Comparison of ENCODE assay signal across 32 cellular contexts in genomic region chr6:87092435-87092834, GRCh38. TPM values are rescaled to one million over a fixed set of nuclear protein-coding genes. Genes with fewer than 3 reads are reported as not detected.
"Had no signal": no experiment of that assay in that cellular context is flagged by ENCODE, and none has a peak within 500 bp of the region (broad histone marks: within the 10 kb centered on the region; RNA-seq: fewer than 3 reads in every experiment).

No MANE protein-coding gene starts in this region.

- H3K4me3 ChIP-seq: PC-9 had no signal

- H3K36me3 Mint-ChIP-seq: activated naive CD4-positive, alpha-beta T cell treated with anti-CD3 and anti-CD28 coated beads, Interleukin-2, amount 10 ng/mL, durations not matched to agents 7 days and 5 days; activated naive CD8-positive, alpha-beta T cell had no signal

- H3K4me2 ChIP-seq: PC-9 had no signal

- H3K27me3 ChIP-seq: brain microvascular endothelial cell had no signal

- H3K9me3 Mint-ChIP-seq: activated CD4-positive, alpha-beta T cell treated with anti-CD3 and anti-CD28 coated beads, Interleukin-2, amount 10 ng/mL, durations not matched to agents 7 days and 5 days; activated naive CD4-positive, alpha-beta T cell treated with anti-CD3 and anti-CD28 coated beads, Interleukin-2, amount 10 ng/mL, durations not matched to agents 7 days and 5 days; activated naive CD8-positive, alpha-beta T cell treated with anti-CD3 and anti-CD28 coated beads, Interleukin-2, amount 50 U/mL, for 24 hours had no signal

- DNase-seq: activated CD4-positive, alpha-beta T cell treated with anti-CD3 and anti-CD28 coated beads for 36 hours; activated CD4-positive, alpha-beta T cell treated with anti-CD3 and anti-CD28 coated beads, Interleukin-2, amount 10 ng/mL, durations not matched to agents 7 days and 5 days; activated CD4-positive, alpha-beta T cell treated with anti-CD3 and anti-CD28 coated beads, Interleukin-2, amount 50 U/mL, for 48 hours; activated CD8-positive, alpha-beta T cell treated with anti-CD3 and anti-CD28 coated beads, Interleukin-2, amount 10 ng/mL, durations not matched to agents 7 days and 5 days; activated effector memory CD4-positive, alpha-beta T cell treated with Interleukin-2 at 50 U/mL for 16 hours; activated naive CD4-positive, alpha-beta T cell treated with anti-CD3 and anti-CD28 coated beads, Interleukin-2, amount 10 ng/mL, durations not matched to agents 7 days and 5 days; activated naive CD8-positive, alpha-beta T cell treated with anti-CD3 and anti-CD28 coated beads, Interleukin-2, amount 50 U/mL, for 24 hours; activated T-cell treated with anti-CD3 and anti-CD28 coated beads, Interleukin-2, amount 50 U/mL, for 48 hours; anterior cingulate cortex; brain microvascular endothelial cell; central memory CD4-positive, alpha-beta T cell; NCI-H1105; NCI-H1417 treated with DMSO at 0.1 percent for 48 hours; NCI-H187 treated with DMSO at 0.1 percent for 48 hours; NCI-H2081; NCI-H2171 treated with DMSO at 0.1 percent for 48 hours; NCI-H2227 treated with DMSO at 0.1 percent for 48 hours; NCI-H446; NCI-H524 treated with DMSO at 0.1 percent for 48 hours; NK-92 treated with Interleukin-12 subunit alpha and Interleukin-12 subunit beta, amount 100 ng/mL, for 24 hours; PC-9; SIG-M5; T1000; WERI-Rb-1 had no signal

- H3K27ac Mint-ChIP-seq: activated CD4-positive, alpha-beta T cell treated with anti-CD3 and anti-CD28 coated beads for 36 hours; activated CD4-positive, alpha-beta T cell treated with anti-CD3 and anti-CD28 coated beads, Interleukin-2, amount 10 ng/mL, durations not matched to agents 7 days and 5 days; activated CD8-positive, alpha-beta T cell treated with anti-CD3 and anti-CD28 coated beads, Interleukin-2, amount 10 ng/mL, durations not matched to agents 7 days and 5 days; activated naive CD4-positive, alpha-beta T cell treated with anti-CD3 and anti-CD28 coated beads, Interleukin-2, amount 10 ng/mL, durations not matched to agents 7 days and 5 days; activated naive CD8-positive, alpha-beta T cell; activated naive CD8-positive, alpha-beta T cell treated with anti-CD3 and anti-CD28 coated beads, Interleukin-2, amount 50 U/mL, for 24 hours had no signal

- H3K36me3 ChIP-seq: brain microvascular endothelial cell, WERI-Rb-1 had no signal

- H3K4me3 Mint-ChIP-seq: activated CD4-positive, alpha-beta T cell treated with anti-CD3 and anti-CD28 coated beads for 36 hours; activated CD4-positive, alpha-beta T cell treated with anti-CD3 and anti-CD28 coated beads, Interleukin-2, amount 10 ng/mL, durations not matched to agents 7 days and 5 days; activated CD8-positive, alpha-beta T cell treated with anti-CD3 and anti-CD28 coated beads, Interleukin-2, amount 10 ng/mL, durations not matched to agents 7 days and 5 days; activated naive CD4-positive, alpha-beta T cell treated with anti-CD3 and anti-CD28 coated beads, Interleukin-2, amount 10 ng/mL, durations not matched to agents 7 days and 5 days; activated naive CD8-positive, alpha-beta T cell; activated naive CD8-positive, alpha-beta T cell treated with anti-CD3 and anti-CD28 coated beads, Interleukin-2, amount 50 U/mL, for 24 hours had no signal

- H3K4me1 Mint-ChIP-seq: activated CD4-positive, alpha-beta T cell treated with anti-CD3 and anti-CD28 coated beads, Interleukin-2, amount 10 ng/mL, durations not matched to agents 7 days and 5 days; activated naive CD4-positive, alpha-beta T cell treated with anti-CD3 and anti-CD28 coated beads, Interleukin-2, amount 10 ng/mL, durations not matched to agents 7 days and 5 days had no signal

- ATAC-seq: activated CD4-positive, alpha-beta T cell treated with anti-CD3 and anti-CD28 coated beads for 36 hours; activated CD8-positive, alpha-beta T cell treated with anti-CD3 and anti-CD28 coated beads, Interleukin-2, amount 10 ng/mL, durations not matched to agents 7 days and 5 days; activated naive CD8-positive, alpha-beta T cell treated with anti-CD3 and anti-CD28 coated beads, Interleukin-2, amount 50 U/mL, for 24 hours; Right ventricle myocardium inferior had no signal

- FAIRE-seq: RCC 7860 had no signal

- H3K27ac ChIP-seq: brain microvascular endothelial cell, PC-9, RWPE1, WERI-Rb-1 had no signal

- H2AFZ ChIP-seq: PC-9 had no signal

RNA-seq across cellular contexts. Expression of gene CGA, which starts 2.5 kb away (rescaled TPM):
- total RNA-seq: activated CD4-positive, alpha-beta T cell treated with anti-CD3 and anti-CD28 coated beads for 36 hours; activated CD4-positive, alpha-beta T cell treated with anti-CD3 and anti-CD28 coated beads, Interleukin-2, amount 10 ng/mL, durations not matched to agents 7 days and 5 days; activated CD8-positive, alpha-beta T cell treated with anti-CD3 and anti-CD28 coated beads, Interleukin-2, amount 10 ng/mL, durations not matched to agents 7 days and 5 days; MCF 10A; OCI-LY7; PC-9; T-helper 1 cell treated with Interleukin-12 subunit alpha and Interleukin-12 subunit beta and Interleukin-4 antibody, amounts not matched to agents 30 ng/mL and 1 ng/mL, for 36 hours; T-helper 2 cell treated with Interferon-gamma antibody and Interleukin-4, amounts not matched to agents 100 ng/mL and 5 ng/mL, for 36 hours had no signal
